In the genomic region with DNA sequence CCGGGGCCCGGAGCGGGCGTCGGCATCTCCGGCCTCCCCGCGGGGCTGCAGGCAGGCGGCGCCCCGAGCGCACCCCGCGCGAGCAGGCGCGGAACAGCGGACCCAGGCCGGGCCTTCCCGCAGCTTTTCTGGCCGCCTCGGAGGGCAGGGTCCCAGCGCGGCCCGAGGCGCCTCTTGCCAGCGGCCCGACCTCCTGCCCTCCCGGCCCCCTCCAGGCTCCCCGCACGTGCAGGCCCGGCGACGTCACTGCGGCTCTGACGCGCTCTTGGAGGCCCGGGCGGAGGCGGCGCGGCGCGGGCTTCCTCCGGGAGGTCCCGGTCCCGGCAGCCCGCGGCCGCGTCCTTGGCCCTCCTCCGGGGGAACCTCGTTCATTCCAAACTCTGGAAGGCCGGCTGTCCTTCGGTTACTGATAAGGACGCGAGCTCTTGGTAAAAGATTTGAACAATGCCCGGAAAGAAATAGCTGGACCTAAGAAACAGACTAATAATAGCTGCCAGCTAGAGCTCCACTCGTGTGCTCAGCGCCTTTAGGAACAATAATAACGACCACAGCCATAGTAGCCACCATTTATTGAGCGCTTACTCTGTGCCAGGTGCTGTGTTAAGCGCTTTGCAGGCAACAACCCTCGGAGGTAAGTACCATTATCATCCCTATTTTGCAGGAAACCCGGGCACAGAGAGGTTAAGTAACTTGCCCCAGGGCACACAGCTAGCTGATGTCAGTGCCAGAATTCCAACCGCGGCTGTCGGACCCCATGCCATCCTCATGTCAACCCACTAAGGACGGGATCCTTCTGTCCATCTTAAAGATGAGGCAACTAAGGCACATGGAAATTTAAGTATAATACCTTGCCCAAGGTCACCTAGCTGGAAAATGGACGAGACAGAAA, we compare ENCODE assay signal across 8 cellular contexts. TPM values are rescaled to one million over a fixed set of nuclear protein-coding genes. Genes with fewer than 3 reads are reported as not detected.
DNase-seq lines count a peak whose midpoint lies in the region; ATAC-seq and TF ChIP-seq lines count a peak whose summit lies in the region.

No MANE protein-coding gene starts in this region.

- H3K27me3 Mint-ChIP-seq in CD8-positive, alpha-beta memory T cell: peaks cover 8 to 37% of the 10 kb centered on the region in 2 donors
- peaks cover 6 to 17% (median 10%) of the 10 kb centered on the region in 3 donors for H3K27me3 Mint-ChIP-seq in immature natural killer cell (ENCODE audit: low read depth in 3 of 3)

- peak overlapping the region; percentile 66 to 89 (median 75) for H3K4me3 Mint-ChIP-seq in CD8-positive, alpha-beta memory T cell
- H3K4me3 Mint-ChIP-seq in immature natural killer cell: peak overlapping the region; percentile 65 to 81 (median 75)

- DNase-seq in CD8-positive, alpha-beta memory T cell: peak; percentile 34 to 69 (median 55)
- DNase-seq in HuH-7 (ENCODE audit: low spot score): peak; percentile 55
- DNase-seq in UCSD-AML1 (lab: John Stamatoyannopoulos, UW; ENCODE audit: unreplicated experiment): peak; percentile 43
- DNase-seq in brain microvascular endothelial cell: peak; percentile 25
- DNase-seq in immature natural killer cell: peak; percentile 44 to 48 (median 47)
- peak; percentile 94 for DNase-seq in spleen

- WGBS in spleen, 5 donors: 1 to 5% (median 1%) methylated on average over 22 to 70 of the region's 70 CpGs

- no peaks in the 10 kb centered on the region for H3K9me3 Mint-ChIP-seq in CD8-positive, alpha-beta memory T cell
- H3K9me3 Mint-ChIP-seq in immature natural killer cell: no peaks in the 10 kb centered on the region

- H3K4me1 Mint-ChIP-seq in CD8-positive, alpha-beta memory T cell: peaks cover 24 to 36% (median 35%) of the 10 kb centered on the region in 3 donors
- peaks cover 27 to 29% of the 10 kb centered on the region in 2 donors for H3K4me1 Mint-ChIP-seq in immature natural killer cell

- H3K27me3 ChIP-seq in CD8-positive, alpha-beta memory T cell (ENCODE audit: insufficient read depth, low read length, poor library complexity, severe bottlenecking): peaks cover 12% of the 10 kb centered on the region
- H3K27me3 ChIP-seq in brain microvascular endothelial cell (replicated peaks) (no peaks in the 10 kb centered on the region), spleen (replicated peaks in 1 of 7) (peaks cover 0 to 35% (median 17%) of the 10 kb centered on the region in 7 donors)

- peaks cover 19% of the 10 kb centered on the region for H3K4me1 ChIP-seq in CD8-positive, alpha-beta memory T cell (ENCODE audit: insufficient read depth, low read length)
- peaks cover 16 to 53% (median 42%) of the 10 kb centered on the region in 6 donors for H3K4me1 ChIP-seq in spleen

- peak overlapping the region; percentile 26 for H3K27ac ChIP-seq in CD8-positive, alpha-beta memory T cell (ENCODE audit: low read depth, low read length)
- H3K27ac ChIP-seq in brain microvascular endothelial cell (peak overlapping the region; percentile 82), spleen (peak overlapping the region; percentile 72 to 93 (median 89))

- intact Hi-C loops in spleen (cut with DNase I; ENCODE audit: low total_unique reads): loop anchor here (10.0 kb wide), 1 partner anchor 114 kb away; a partner anchor contains a TSS

- TF ChIP-seq POLR2A in spleen (IDR thresholded peaks at IDR 0.05): no peak

- CTCF ChIA-PET in CD8-positive, alpha-beta memory T cell (lab: Charles Lee): interaction anchor here (0.8 to 8.5 kb wide), 24 partner anchors 12 to 433 kb away, joined by 3 to 205 read pairs (median 4); a partner anchor contains a TSS

- peak overlapping the region; percentile 57 for H3K4me3 ChIP-seq in CD8-positive, alpha-beta memory T cell (ENCODE audit: low read length)
- H3K4me3 ChIP-seq in brain microvascular endothelial cell (ENCODE audit: low read depth, low read length): peak overlapping the region; percentile 62
- peak overlapping the region; percentile 27 to 68 (median 50) for H3K4me3 ChIP-seq in spleen

- ATAC-seq in HG03442 (IDR thresholded peaks at IDR 0.05; ENCODE audit: unreplicated experiment): no peak
- ATAC-seq in HG02588 (IDR thresholded peaks at IDR 0.05; ENCODE audit: unreplicated experiment): no peak

- POLR2A ChIA-PET in CD8-positive, alpha-beta memory T cell (lab: Charles Lee): interaction anchor here (0.9 kb wide), 1 partner anchor 111 kb away, joined by 3 read pairs; no protein-coding TSS in a partner anchor

- H3K36me3 ChIP-seq in CD8-positive, alpha-beta memory T cell (ENCODE audit: insufficient read depth, low read length): no peaks in the 10 kb centered on the region
- H3K36me3 ChIP-seq in brain microvascular endothelial cell (replicated peaks) (no peaks in the 10 kb centered on the region), spleen (no peaks in the 10 kb centered on the region)

- in situ Hi-C loops in brain microvascular endothelial cell (cut with HindIII; ENCODE audit: low pct_ligation_motif_present, low sequenced_read_pairs): no loop called here

- H3K27ac Mint-ChIP-seq in CD8-positive, alpha-beta memory T cell: peak overlapping the region in 5 of 8 donors; percentile 6 to 65 (median 54)
- peak overlapping the region in 1 of 6 donors; percentile 55 for H3K27ac Mint-ChIP-seq in immature natural killer cell

- TF ChIP-seq CTCF in brain microvascular endothelial cell (IDR thresholded peaks at IDR 0.05; ENCODE audit: low read depth, low read length, missing control alignments) (no peak), spleen (IDR thresholded peaks at IDR 0.05 in 8 of 11, conservative IDR thresholded peaks at IDR 0.05 in 3 of 11) (peak in 2 of 11 experiments; percentile 17 to 32)

- H3K36me3 Mint-ChIP-seq in CD8-positive, alpha-beta memory T cell: peaks cover 0 to 1% (median 0%) of the 10 kb centered on the region in 3 donors
- no peaks in the 10 kb centered on the region for H3K36me3 Mint-ChIP-seq in immature natural killer cell

- no peaks in the 10 kb centered on the region for H3K9me3 ChIP-seq in CD8-positive, alpha-beta memory T cell (ENCODE audit: low read length)
- H3K9me3 ChIP-seq in spleen: peaks cover 0 to 2% (median under 1%) of the 10 kb centered on the region in 8 donors

RNA-seq across cellular contexts. Expression of a gene that starts 39.1 kb away (rescaled TPM):
- not detected for total RNA-seq in CD8-positive, alpha-beta memory T cell
- not detected for polyA plus RNA-seq in CD8-positive, alpha-beta memory T cell
- polyA plus RNA-seq in immature natural killer cell (not detected), spleen (1 to 10 TPM in 2 of 3 donors, under 1 TPM in 1; 0.28 to 1.4 (median 1.1) TPM)
- total RNA-seq in spleen: 1 to 10 TPM; 2.0 to 8.9 (median 5.0) TPM

Comparison
In these comparisons a context has a peak if more than half of its experiments do, and no peak if none do; other contexts are left out.
1. DNase-seq: peak in every context shown above with its lines; median percentile 94 in spleen; 55 in CD8-positive, alpha-beta memory T cell; 55 in HuH-7; 47 in immature natural killer cell; 43 in UCSD-AML1; 25 in brain microvascular endothelial cell.
2. H3K27ac ChIP-seq: peak in every context shown above with its lines; median percentile 89 in spleen; 82 in brain microvascular endothelial cell; 26 in CD8-positive, alpha-beta memory T cell.